ENCODE assay signal across 11 cellular contexts in genomic region chr5:107786424-107786823, GRCh38.
"Had no signal": no experiment of that assay in that cellular context is flagged by ENCODE, and none has a peak within 500 bp of the region (broad histone marks: within the 10 kb centered on the region; RNA-seq: fewer than 3 reads in every experiment).

No MANE protein-coding gene starts in this region.

- H3K4me2 ChIP-seq: GM23338 had no signal

- H3K27ac ChIP-seq: GM23248 had no signal

- DNase-seq: GM23248, GOT3, H7, H9, HCEC 1CT, HFFc6 had no signal

- H2AFZ ChIP-seq: GM23248, GM23338 had no signal

- H3K9me3 ChIP-seq: HAP-1 had no signal

- H3K36me3 ChIP-seq: HAP-1 had no signal

- FAIRE-seq: H1, H54 had no signal

- H3K9ac ChIP-seq: GM23248 had no signal

- ATAC-seq: GM23338, HCT116 had no signal

- H3K4me3 ChIP-seq: GM23248, GM23338, HAP-1 had no signal
